ENCODE assay signal across 9 cellular contexts in the genomic region with DNA sequence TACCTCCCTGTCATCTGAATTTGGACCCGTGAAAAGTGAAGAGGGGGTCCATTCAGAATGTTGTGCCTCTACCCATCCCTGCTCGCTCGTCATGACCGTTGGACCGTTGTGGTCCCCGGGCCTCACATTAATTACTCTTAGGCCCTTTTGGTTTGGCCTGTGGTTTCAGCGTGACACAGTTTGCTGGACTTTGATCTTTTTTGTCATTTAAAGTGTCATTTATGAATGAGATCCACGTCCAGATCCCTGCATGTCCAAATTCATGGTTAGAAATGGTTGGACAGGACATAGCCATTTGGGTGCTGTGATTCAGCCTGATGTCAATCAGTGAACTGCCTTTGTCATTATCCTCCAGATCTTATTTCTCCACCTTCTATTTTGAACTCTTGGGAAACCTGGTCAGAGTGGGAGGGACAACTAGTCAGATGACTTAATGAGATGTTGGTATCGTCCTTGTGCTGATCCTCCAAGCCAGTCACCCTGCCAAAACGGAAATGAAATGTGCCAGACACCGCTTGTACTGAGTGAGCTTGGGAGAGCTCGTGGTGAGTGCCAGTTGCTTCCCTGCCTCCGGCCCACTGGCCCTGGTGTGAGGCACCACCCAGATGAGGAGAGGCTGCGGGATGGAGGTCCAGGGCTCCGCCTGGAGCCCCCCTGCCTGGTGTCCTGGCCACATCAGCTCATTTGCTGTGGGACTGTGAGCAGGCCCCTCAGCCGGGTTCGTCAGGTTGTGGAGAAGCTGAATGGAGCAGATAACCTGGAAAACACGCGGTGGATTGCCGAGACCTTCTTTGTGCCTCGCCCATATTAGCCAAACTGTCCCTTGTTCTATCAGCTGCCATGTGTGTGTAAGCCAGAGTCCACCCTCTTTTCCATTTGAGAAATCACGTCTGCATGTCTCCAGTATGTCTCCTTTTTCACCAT.
DNase-seq lines count a peak whose midpoint lies in the region; ATAC-seq, FAIRE-seq and TF ChIP-seq lines count a peak whose summit lies in the region.
"Had no signal": no experiment of that assay in that cellular context is flagged by ENCODE, and none has a peak within 500 bp of the region (broad histone marks: within the 10 kb centered on the region; RNA-seq: fewer than 3 reads in every experiment).

No MANE protein-coding gene starts in this region.

- peak; percentile 69 for FAIRE-seq in K562 (lab: Jason Lieb, UNC)

- H3K27ac ChIP-seq in K562 (ENCODE audit: extremely low read depth, low read depth, low read length), result no peak overlapping the region; the same call in 2 of the 3 replicates
- peak overlapping the region; percentile 45 to 96 (median 95) for H3K27ac ChIP-seq in thyroid gland
- H3K27ac ChIP-seq in neuronal stem cell (replicated peaks; ENCODE audit: low read length), result no peak overlapping the region

- H3K27me3 ChIP-seq in K562 (ENCODE audit: control insufficient read depth in 2 of 2, insufficient read depth in 2 of 2, low read length in 2 of 2), result no peaks in the 10 kb centered on the region
- no peaks in the 10 kb centered on the region for H3K27me3 ChIP-seq in thyroid gland
- no peaks in the 10 kb centered on the region for H3K27me3 ChIP-seq in neuronal stem cell (ENCODE audit: control insufficient read depth in 3 of 3, insufficient read depth in 3 of 3, low read depth in 1 of 3, low read length in 3 of 3)

- peak; percentile 10 to 13 for DNase-seq in activated T-cell treated with anti-CD3 and anti-CD28 coated beads, Interleukin-2, amount 50 U/mL, for 48 hours
- no peak for DNase-seq in activated T-cell treated with anti-CD3 and anti-CD28 coated beads, Interleukin-2, amount 50 U/mL, for 1 hour
- DNase-seq in K562 (ENCODE audit: extremely low read depth in 1 of 4, low spot score in 3 of 4), result no peak
- peak; percentile 65 to 77 for DNase-seq in left colon
- DNase-seq in thyroid gland, result peak; percentile 64 to 76
- DNase-seq in NCI-H1694 (lab: John Stamatoyannopoulos, UW), result no peak
- no peak for DNase-seq in neuronal stem cell (ENCODE audit: low spot score)
- DNase-seq in anterior cingulate cortex (lab: John Stamatoyannopoulos, UW), result no peak
- DNase-seq: stimulated activated naive CD4-positive, alpha-beta T cell treated with Interleukin-2 at 50 U/mL for 16 hours had no signal

- no peak overlapping the region for H3K18ac ChIP-seq in neuronal stem cell (ENCODE audit: low read length)

- POLR2A ChIA-PET in K562 (lab: Yijun Ruan, JAX), result interaction anchor here (1.6 kb wide), 1 partner anchor 8 kb away, joined by 3 read pairs; no protein-coding TSS in a partner anchor

- H3K4me1 ChIP-seq in K562 (replicated peaks in 1 of 2; ENCODE audit: control insufficient read depth in 2 of 2, insufficient read depth in 2 of 2, low read length in 2 of 2) (peaks cover 33 to 44% of the 10 kb centered on the region in 2 experiments; a peak in 4 of 5 replicates), thyroid gland (peaks cover 31 to 50% of the 10 kb centered on the region in 2 donors), neuronal stem cell (ENCODE audit: control insufficient read depth in 2 of 2, insufficient read depth in 1 of 2, low read depth in 1 of 2, low read length in 2 of 2) (peaks cover 6 to 12% of the 10 kb centered on the region in 2 donors)

- TF ChIP-seq POLR2A in K562 (conservative IDR thresholded peaks at IDR 0.05) (no peak), thyroid gland (IDR thresholded peaks at IDR 0.05) (peak in 1 of 2 donors; percentile 22)

- H4K20me1 ChIP-seq in K562 (replicated peaks; ENCODE audit: control insufficient read depth, insufficient read depth, low read length), result no peaks in the 10 kb centered on the region

- no peak overlapping the region for H4K8ac ChIP-seq in neuronal stem cell (ENCODE audit: low read depth, low read length)

- no peak overlapping the region for H2AK5ac ChIP-seq in neuronal stem cell (ENCODE audit: low read depth, low read length)

- intact Hi-C loops in K562 (cut with micrococcal nuclease), result no loop called here
- intact Hi-C loops in left colon (cut with DNase I, micrococcal nuclease), result no loop called here
- intact Hi-C loops in thyroid gland (cut with DNase I), result no loop called here

- H3K9ac ChIP-seq in K562 (ENCODE audit: insufficient read depth in 1 of 2, low read depth in 2 of 2, low read length in 2 of 2) (peak overlapping the region in 1 of 2 experiments; percentile 77; a peak in 2 of 4 replicates), neuronal stem cell (ENCODE audit: low read depth, low read length, poor library complexity) (no peak overlapping the region)

- TF ChIP-seq EP300 in K562 (IDR thresholded peaks at IDR 0.05; ENCODE audit: low read length), result no peak

- H3K36me3 ChIP-seq in K562 (ENCODE audit: control insufficient read depth, insufficient read depth, low read length), result no peaks in the 10 kb centered on the region
- H3K36me3 ChIP-seq in thyroid gland, result no peaks in the 10 kb centered on the region
- no peaks in the 10 kb centered on the region for H3K36me3 ChIP-seq in neuronal stem cell (replicated peaks in 1 of 2; ENCODE audit: control insufficient read depth in 2 of 2, insufficient read depth in 2 of 2, low read length in 2 of 2)

- no peak for TF ChIP-seq CTCF in K562 (IDR thresholded peaks at IDR 0.05 in 2 of 3, conservative IDR thresholded peaks at IDR 0.05 in 1 of 3; ENCODE audit: insufficient read depth in 2 of 3, low read depth in 1 of 3, low read length in 3 of 3)
- TF ChIP-seq CTCF in thyroid gland (IDR thresholded peaks at IDR 0.05), result no peak

- no peak overlapping the region for H3K4ac ChIP-seq in neuronal stem cell (ENCODE audit: low read length)

- no peak overlapping the region for H2BK5ac ChIP-seq in neuronal stem cell (ENCODE audit: low read length)

- in situ Hi-C loops in K562 (cut with MboI), result no loop called here

- H2BK12ac ChIP-seq in neuronal stem cell (ENCODE audit: low read length), result no peak overlapping the region

- H3K4me3 ChIP-seq in K562 (no peak overlapping the region), thyroid gland (replicated peaks in 1 of 3) (no peak overlapping the region), neuronal stem cell (ENCODE audit: low read length in 2 of 2) (no peak overlapping the region)

- H3K23ac ChIP-seq in neuronal stem cell (ENCODE audit: low read depth, low read length, poor library complexity), result no peak overlapping the region

- ATAC-seq in K562 (no peak), left colon (peak; percentile 49)

- WGBS in K562 (ENCODE audit: insufficient coverage, low coverage, missing lambda C conversion rate), result 69% methylated on average over 15 of the region's 22 CpGs
- WGBS in thyroid gland, 2 donors, result 86 to 90% methylated on average over 22 of the region's 22 CpGs
- WGBS in neuronal stem cell (ENCODE audit: extremely low coverage in 2 of 2, insufficient read length in 2 of 2, insufficient replicate concordance in 1 of 2), 2 donors, result no CpG with 5 or more reads among the region's 22 CpGs

- H3K9me3 ChIP-seq in K562 (replicated peaks; ENCODE audit: control insufficient read depth, insufficient read depth, low read depth, low read length), result no peaks in the 10 kb centered on the region
- no peaks in the 10 kb centered on the region for H3K9me3 ChIP-seq in thyroid gland
- peaks cover 0 to 3% of the 10 kb centered on the region in 2 donors for H3K9me3 ChIP-seq in neuronal stem cell (replicated peaks in 1 of 2; ENCODE audit: control insufficient read depth in 2 of 2, insufficient read depth in 1 of 2, low read depth in 1 of 2, low read length in 2 of 2)

- H3K4me2 ChIP-seq in K562 (ENCODE audit: insufficient read depth, low read length), result no peak overlapping the region
- H3K4me2 ChIP-seq in neuronal stem cell (ENCODE audit: insufficient read depth, low read length, poor library complexity, severe bottlenecking), result no peak overlapping the region

- CTCF ChIA-PET in K562 (lab: Yijun Ruan, JAX; ENCODE audit: low intra/inter-chr PET ratio), result no interaction called here

- no TSS peak for BruUV-seq in K562 (replicated peaks; lab: Mats Ljungman, UMichigan)

- no peak overlapping the region for H2AFZ ChIP-seq in K562 (ENCODE audit: low read depth, low read length)
- H2AFZ ChIP-seq in neuronal stem cell (ENCODE audit: low read length), result no peak overlapping the region

- H3K79me2 ChIP-seq in K562 (ENCODE audit: control insufficient read depth, insufficient read depth, low read length), result peaks cover 34% of the 10 kb centered on the region

- H3K79me1 ChIP-seq in neuronal stem cell (ENCODE audit: low read depth, low read length), result peaks cover 3% of the 10 kb centered on the region

- no peak overlapping the region for H4K91ac ChIP-seq in neuronal stem cell (ENCODE audit: low read depth, low read length, poor library complexity)

- no peak overlapping the region for H2BK120ac ChIP-seq in neuronal stem cell (ENCODE audit: low read depth, low read length)

- TF ChIP-seq RAD21 in K562 (CRISPR knock-in tag; conservative IDR thresholded peaks at IDR 0.05 in 1 of 2, IDR thresholded peaks at IDR 0.05 in 1 of 2), result no peak

- no peaks in the 10 kb centered on the region for H3K9me1 ChIP-seq in K562 (ENCODE audit: control insufficient read depth, insufficient read depth, low read length)

- no peak overlapping the region for H2BK15ac ChIP-seq in neuronal stem cell (ENCODE audit: low read length)

- H3K14ac ChIP-seq in neuronal stem cell (ENCODE audit: low read length), result no peak overlapping the region

TF ChIP-seq in K562, 482 proteins besides CTCF, POLR2A, EP300 and RAD21:
- TF ChIP-seq L3MBTL2 (IDR thresholded peaks at IDR 0.05) (0 out of 2 replicates have a peak, but pooled peaks have one; percentile 25), HMBOX1 (IDR thresholded peaks at IDR 0.05) (peak; percentile 46; the same call in 1 of the 2 replicates), ATF1 (CRISPR knock-in tag; IDR thresholded peaks at IDR 0.05) (no peak), ATF1 (tag; IDR thresholded peaks at IDR 0.05) (no peak)

Comparison
In these comparisons a context has a peak if more than half of its experiments do, and no peak if none do; other contexts are left out.
1. DNase-seq: peak in activated T-cell treated with anti-CD3 and anti-CD28 coated beads, Interleukin-2, amount 50 U/mL, for 48 hours (2 of 2), left colon (2 of 2) and thyroid gland (2 of 2); none in activated T-cell treated with anti-CD3 and anti-CD28 coated beads, Interleukin-2, amount 50 U/mL, for 1 hour (single experiment), K562 (0 of 4), NCI-H1694 (single experiment), neuronal stem cell (single experiment) and anterior cingulate cortex (0 of 58).
2. H3K27ac ChIP-seq: peak in thyroid gland (3 of 3); none in K562 (single experiment) and neuronal stem cell (single experiment).